10 cellular contexts compared by ENCODE assay signal in the genomic region with DNA sequence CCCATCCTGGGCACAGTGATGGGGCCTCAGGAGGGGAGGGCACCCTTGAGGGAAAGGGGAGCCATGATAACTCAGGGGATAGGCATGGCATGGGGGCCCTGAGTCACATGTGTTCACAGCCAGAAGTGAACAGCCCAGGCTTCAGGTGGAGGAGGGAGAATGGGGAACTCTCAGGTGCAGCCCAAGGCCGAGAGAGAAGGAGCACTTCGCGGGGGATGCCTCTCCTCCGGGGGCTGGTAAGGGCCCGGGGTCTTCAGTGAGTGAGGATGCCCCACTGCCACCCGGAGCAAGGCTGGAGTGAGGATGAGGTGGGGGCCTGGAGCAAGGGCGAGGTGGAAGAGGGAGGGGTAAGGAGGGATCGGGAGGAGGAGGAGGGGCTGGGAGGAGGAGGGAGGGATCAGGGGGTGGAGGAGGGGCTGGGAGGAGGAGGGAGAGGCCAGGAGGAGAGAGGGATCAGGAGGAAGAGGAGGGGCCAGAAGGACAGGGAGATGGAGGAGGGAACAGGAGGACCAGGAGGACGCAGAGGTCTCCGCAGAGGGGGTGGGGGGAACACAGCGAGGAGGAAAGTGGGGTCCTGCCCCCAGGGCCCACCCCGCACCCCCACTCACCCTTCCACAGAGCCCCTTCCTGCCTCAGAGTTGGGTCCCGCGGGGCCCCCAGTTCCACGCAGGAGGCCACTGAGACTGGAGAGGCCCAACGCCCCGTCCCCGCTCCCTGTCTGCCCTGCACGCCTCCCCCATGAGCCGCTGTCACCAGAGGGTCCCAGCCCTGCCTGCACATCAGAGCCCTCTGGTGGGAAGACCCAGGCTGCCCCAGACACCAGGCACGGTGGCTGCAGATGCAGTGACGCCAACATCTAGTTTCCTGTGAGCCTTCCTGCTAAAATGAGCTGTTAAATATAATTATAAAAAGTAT. TPM values are rescaled to one million over a fixed set of nuclear protein-coding genes. Genes with fewer than 3 reads are reported as not detected.
DNase-seq lines count a peak whose midpoint lies in the region; ATAC-seq, FAIRE-seq and TF ChIP-seq lines count a peak whose summit lies in the region.
"Had no signal": no experiment of that assay in that cellular context is flagged by ENCODE, and none has a peak within 500 bp of the region (broad histone marks: within the 10 kb centered on the region; RNA-seq: fewer than 3 reads in every experiment).

No MANE protein-coding gene starts in this region.

- no peaks in the 10 kb centered on the region for H4K20me1 ChIP-seq in H1 (replicated peaks in 1 of 2; ENCODE audit: control insufficient read depth in 1 of 2, insufficient read depth in 2 of 2, low read length in 2 of 2)
- no peaks in the 10 kb centered on the region for H4K20me1 ChIP-seq in Karpas-422 (ENCODE audit: insufficient read depth, low read depth, low read length)

- no peak overlapping the region for H2BK15ac ChIP-seq in H1 (ENCODE audit: low read length)

- no peak overlapping the region for H3K14ac ChIP-seq in H1 (ENCODE audit: insufficient read length)

- H3K4ac ChIP-seq in H1 (replicated peaks; ENCODE audit: insufficient read length, low read depth, low read length) = no peak overlapping the region

- TF ChIP-seq POLR2A in H1 (IDR thresholded peaks at IDR 0.05; ENCODE audit: control extremely low read depth in 1 of 2, low read depth in 2 of 2, low read length in 2 of 2) = no peak

- no peak overlapping the region for H2AK5ac ChIP-seq in H1 (ENCODE audit: low read depth, low read length)

- no peak overlapping the region for H2BK20ac ChIP-seq in H1 (ENCODE audit: low read length)

- WGBS in H1 (ENCODE audit: extremely low coverage in 1 of 2, insufficient coverage in 1 of 2, insufficient read length in 1 of 2, insufficient replicate concordance in 2 of 2, low coverage in 1 of 2, low lambda C conversion rate in 2 of 2, missing lambda C conversion rate in 1 of 2), 2 experiments = 85% methylated on average over 15 of the region's 22 CpGs; no CpG with 5 or more reads in 1 of the 2 experiments

- no peak overlapping the region for H2BK5ac ChIP-seq in H1 (ENCODE audit: low read depth, low read length)

- no peaks in the 10 kb centered on the region for H3K79me2 ChIP-seq in H1 (ENCODE audit: control insufficient read depth in 1 of 2, insufficient read depth in 2 of 2, low read length in 2 of 2)
- no peaks in the 10 kb centered on the region for H3K79me2 ChIP-seq in Karpas-422 (ENCODE audit: low read length)

- H3K27ac ChIP-seq in KOPT-K1 (ENCODE audit: low read depth, low read length, poor library complexity, severe bottlenecking) (peak overlapping the region; percentile 92), H1 (ENCODE audit: low read depth, low read length) (no peak overlapping the region), skeletal muscle tissue (ENCODE audit: low read depth, low read length) (peak overlapping the region; percentile 51), Karpas-422 (ENCODE audit: low read length) (no peak overlapping the region)

- no peak for FAIRE-seq in H1 (lab: Jason Lieb, UNC)

- no peak overlapping the region for H2BK120ac ChIP-seq in H1 (replicated peaks; ENCODE audit: low read depth, low read length)

- CTCF ChIA-PET in H1 (lab: Charles Lee; ENCODE audit: partially characterized antibody) = interaction anchor here (1.0 to 2.0 kb wide), 6 partner anchors 8 to 68 kb away, joined by 3 to 7 read pairs (median 3); no protein-coding TSS in a partner anchor

- H2BK12ac ChIP-seq in H1 (ENCODE audit: low read depth, low read length) = no peak overlapping the region

- peaks cover 4% of the 10 kb centered on the region for H3K9me3 ChIP-seq in KOPT-K1 (ENCODE audit: insufficient read depth, low read length, poor library complexity, severe bottlenecking)
- 0 out of 4 replicates have a peak, but pooled peaks cover 0 to 3% of the 10 kb centered on the region in 2 experiments for H3K9me3 ChIP-seq in H1 (ENCODE audit: insufficient read depth in 2 of 2, low read depth in 1 of 2, low read length in 1 of 2)
- no peaks in the 10 kb centered on the region for H3K9me3 ChIP-seq in skeletal muscle tissue (ENCODE audit: control insufficient read depth in 3 of 3, low read length in 3 of 3)
- H3K9me3 ChIP-seq in Karpas-422 (ENCODE audit: low read length) = no peaks in the 10 kb centered on the region

- no peaks in the 10 kb centered on the region for H3K23me2 ChIP-seq in H1 (ENCODE audit: low read depth, low read length)

- no peak overlapping the region for H3K23ac ChIP-seq in H1 (ENCODE audit: insufficient read length)

- H4K91ac ChIP-seq in H1 (replicated peaks; ENCODE audit: insufficient read length, low read length) = no peak overlapping the region

- peak; percentile 23 to 48; a peak in 3 of 4 replicates for TF ChIP-seq RAD21 in H1 (IDR thresholded peaks at IDR 0.05 in 1 of 2, conservative IDR thresholded peaks at IDR 0.05 in 1 of 2; ENCODE audit: low read depth in 2 of 2, low read length in 2 of 2)

- peak overlapping the region; percentile 6 for H3K56ac ChIP-seq in H1 (replicated peaks; ENCODE audit: insufficient read length, low read depth, low read length)

- H3K4me1 ChIP-seq in H1 (replicated peaks in 1 of 4; ENCODE audit: control insufficient read depth in 3 of 4, insufficient read depth in 4 of 4, low read length in 3 of 4) = no peaks in the 10 kb centered on the region; a peak in 2 of 7 replicates
- peaks cover 28 to 65% (median 46%) of the 10 kb centered on the region in 3 donors for H3K4me1 ChIP-seq in skeletal muscle tissue (ENCODE audit: control insufficient read depth in 3 of 3, insufficient read depth in 3 of 3, low read length in 3 of 3)
- H3K4me1 ChIP-seq in Karpas-422 (ENCODE audit: low read length) = no peaks in the 10 kb centered on the region; the same call in 1 of the 2 replicates

- H4K8ac ChIP-seq in H1 (ENCODE audit: extremely low read depth, insufficient read depth, low read length) = no peak overlapping the region

- TF ChIP-seq CTCF in H1 (IDR thresholded peaks at IDR 0.05; ENCODE audit: control extremely low read depth in 1 of 3, insufficient read depth in 1 of 3, low read depth in 1 of 3, low read length in 3 of 3) = peak; percentile 18 to 36 (median 31)

- H3K79me1 ChIP-seq in H1 (ENCODE audit: low read depth, low read length) = no peaks in the 10 kb centered on the region; the same call in 1 of the 2 replicates

- ATAC-seq in GM19351 (IDR thresholded peaks at IDR 0.05; ENCODE audit: unreplicated experiment) = no peak
- ATAC-seq: Panc1 had no signal

- no peaks in the 10 kb centered on the region for H3K9me2 ChIP-seq in Karpas-422 (replicated peaks; ENCODE audit: insufficient read depth, low read length)

- H3K27me3 ChIP-seq in H1 (replicated peaks in 1 of 4; ENCODE audit: control insufficient read depth in 3 of 4, extremely low read depth in 1 of 4, insufficient read depth in 3 of 4, low read length in 3 of 4) (no peaks in the 10 kb centered on the region; a peak in 1 of 7 replicates), skeletal muscle tissue (ENCODE audit: control insufficient read depth in 3 of 3, insufficient read depth in 3 of 3, low read length in 3 of 3) (no peaks in the 10 kb centered on the region), Karpas-422 (ENCODE audit: low read length) (no peaks in the 10 kb centered on the region)

- no peak overlapping the region for H3K18ac ChIP-seq in H1 (ENCODE audit: extremely low read depth, low read length)

- no peak overlapping the region for H3K4me3 ChIP-seq in H1 (ENCODE audit: extremely low read depth in 1 of 4, insufficient read depth in 2 of 4, low read depth in 3 of 4, low read length in 4 of 4)
- no peak overlapping the region for H3K4me3 ChIP-seq in skeletal muscle tissue (ENCODE audit: low read length in 3 of 3)
- no peak overlapping the region for H3K4me3 ChIP-seq in Karpas-422 (ENCODE audit: low read length)

- DNase-seq in NCI-H82 (lab: John Stamatoyannopoulos, UW) (peak; percentile 39), NCI-H82 treated with DMSO at 0.1 percent for 48 hours (lab: John Stamatoyannopoulos, UW; ENCODE audit: unreplicated experiment) (no peak), H1 (ENCODE audit: low read depth in 1 of 2, low spot score in 2 of 2) (no peak), Karpas-422 (no peak), NK-92 (lab: John Stamatoyannopoulos, UW; ENCODE audit: unreplicated experiment) (no peak)
- DNase-seq: NCI-H2171 had no signal

- H2AFZ ChIP-seq in H1 (ENCODE audit: low read length) (no peak overlapping the region), Karpas-422 (ENCODE audit: low read length) (no peak overlapping the region)

- H3K9ac ChIP-seq in H1 (replicated peaks in 1 of 4; ENCODE audit: extremely low read depth in 1 of 4, low read depth in 3 of 4, low read length in 3 of 4) (no peak overlapping the region), skeletal muscle tissue (ENCODE audit: low read depth in 1 of 3, low read length in 3 of 3) (no peak overlapping the region), Karpas-422 (ENCODE audit: low read length) (no peak overlapping the region)

- H3K36me3 ChIP-seq in KOPT-K1 (ENCODE audit: insufficient read depth, low read length) (no peaks in the 10 kb centered on the region), H1 (ENCODE audit: control insufficient read depth in 2 of 4, insufficient read depth in 4 of 4, low read length in 3 of 4) (no peaks in the 10 kb centered on the region), skeletal muscle tissue (ENCODE audit: control insufficient read depth in 3 of 3, insufficient read depth in 3 of 3, low read length in 3 of 3) (no peaks in the 10 kb centered on the region), Karpas-422 (ENCODE audit: insufficient read depth, low read length) (no peaks in the 10 kb centered on the region)

- H3K4me2 ChIP-seq in H1 (ENCODE audit: insufficient read depth in 1 of 2, low read depth in 2 of 2, low read length in 2 of 2) (no peak overlapping the region), Karpas-422 (ENCODE audit: low read depth, low read length, poor library complexity, severe bottlenecking) (no peak overlapping the region)

- H4K5ac ChIP-seq in H1 (ENCODE audit: insufficient read length, low read depth, low read length) = no peak overlapping the region

- no peak for TF ChIP-seq EP300 in H1 (IDR thresholded peaks at IDR 0.05; ENCODE audit: borderline replicate concordance in 1 of 2, low read depth in 2 of 2, low read length in 2 of 2)

- POLR2A ChIA-PET in H1 (lab: Charles Lee; ENCODE audit: partially characterized antibody) = interaction anchor here (1.1 kb wide), 1 partner anchor 205 kb away, joined by 3 read pairs; no protein-coding TSS in a partner anchor

RNA-seq across cellular contexts. Expression of gene RAMP1, which starts 42.8 kb away (rescaled TPM):
- 0.65 and 2.0 TPM in 2 replicates for total RNA-seq in H1 (2021; fragmentation: NEBNext Ultra II Directional; extraction: Animal tissue kit (Norgen Biotek cat#: 25700))
- polyA plus RNA-seq in H1 (2011; rRNA removed) = 3.9 and 4.3 TPM in 2 replicates
- 3.3 TPM for polyA plus RNA-seq in H1 (2011; cell fraction: cytosol; rRNA removed)
- 1.8 TPM for polyA plus RNA-seq in H1 (2011; cell fraction: nucleus; rRNA removed)
- polyA plus RNA-seq in H1 (2012, experiment 1 of 2) = 0.58 to 1.5 TPM (median 1.1 TPM) in 4 replicates
- 0.92 TPM for polyA plus RNA-seq in H1 (2012, experiment 2 of 2)
- 1.9 TPM for polyA plus RNA-seq in H1 (2013, experiment 1 of 2)
- 1.9 TPM for polyA plus RNA-seq in H1 (2013, experiment 2 of 2)
- polyA minus RNA-seq in H1 (2011; rRNA and poly(A)+ RNA removed) = 0.34 and 0.76 TPM in 2 replicates
- polyA minus RNA-seq in H1 (2011; cell fraction: cytosol; rRNA and poly(A)+ RNA removed) = not detected
- polyA minus RNA-seq in H1 (2011; cell fraction: nucleus; rRNA and poly(A)+ RNA removed) = 1.6 TPM
- 31.8 TPM for total RNA-seq in skeletal muscle tissue
- total RNA-seq in Karpas-422 (2014; rRNA removed; shearing (Covaris generic); ENCODE audit: low replicate concordance) = not detected in 2 replicates

Comparison
In these comparisons a context has a peak if more than half of its experiments do, and no peak if none do; other contexts are left out.
1. H3K27ac ChIP-seq: peak in KOPT-K1 (single experiment) and skeletal muscle tissue (single experiment); none in H1 (single experiment) and Karpas-422 (single experiment).
2. RNA of gene RAMP1, which starts 42.8 kb away (total RNA-seq): 31.8 TPM in skeletal muscle tissue (single experiment); 0.65 to 2.0 TPM in H1 and not detected in Karpas-422; every median in the first group is over 10 times any median in the second.